ENCODE assay signal across 9 cellular contexts in genomic region chr12:75481774-75482173, GRCh38. TPM values are rescaled to one million over a fixed set of nuclear protein-coding genes. Genes with fewer than 3 reads are reported as not detected.
A peak's percentile ranks its signal among the peaks of the same experiment; 100 is the strongest.
DNase-seq lines count a peak whose midpoint lies in the region; ATAC-seq, FAIRE-seq and TF ChIP-seq lines count a peak whose summit lies in the region.
"Had no signal": no experiment of that assay in that cellular context is flagged by ENCODE, and none has a peak within 500 bp of the region (broad histone marks: within the 10 kb centered on the region; RNA-seq: fewer than 3 reads in every experiment).

No MANE protein-coding gene starts in this region.

- no peaks in the 10 kb centered on the region for H3K36me3 ChIP-seq in right lobe of liver

- no peak for TF ChIP-seq POLR2A in right lobe of liver (IDR thresholded peaks at IDR 0.05)

- peak overlapping the region in 2 of 3 donors; percentile 30 to 42 for H3K27ac ChIP-seq in right lobe of liver

- H3K4me3 ChIP-seq in right lobe of liver: peak overlapping the region; percentile 17 to 31 (median 17)

- peak; percentile 70 for FAIRE-seq in GM19239 (lab: Jason Lieb, UNC)

- H3K4me1 Mint-ChIP-seq in activated naive CD8-positive, alpha-beta T cell (ENCODE audit: low read depth): peaks cover 93% of the 10 kb centered on the region

- TF ChIP-seq CTCF in right lobe of liver (IDR thresholded peaks at IDR 0.05): no peak

- peak overlapping the region; percentile 97 for H3K27ac Mint-ChIP-seq in activated naive CD8-positive, alpha-beta T cell

- WGBS in right lobe of liver (ENCODE audit: insufficient coverage, low coverage, low lambda C conversion rate, missing lambda C conversion rate): 39% methylated on average over 4 of the region's 4 CpGs

- ATAC-seq in right lobe of liver: no peak
- ATAC-seq in HG02678 (IDR thresholded peaks at IDR 0.05; ENCODE audit: unreplicated experiment): no peak

- no peaks in the 10 kb centered on the region for H3K4me1 ChIP-seq in right lobe of liver

- no peaks in the 10 kb centered on the region for H3K9me3 Mint-ChIP-seq in activated naive CD8-positive, alpha-beta T cell (ENCODE audit: low read depth)

- no peaks in the 10 kb centered on the region for H3K27me3 Mint-ChIP-seq in activated naive CD8-positive, alpha-beta T cell

- DNase-seq in A172 (ENCODE audit: low spot score) (peak; percentile 12), GM19239 (ENCODE audit: insufficient read length, low spot score) (no peak), right lobe of liver (no peak), NCI-H526 (lab: John Stamatoyannopoulos, UW) (no peak), NCI-H2227 treated with DMSO at 0.1 percent for 48 hours (lab: John Stamatoyannopoulos, UW) (no peak), GM19240 (ENCODE audit: insufficient read length, low spot score) (no peak)
- DNase-seq: NCI-H1092 treated with DMSO at 0.1 percent for 48 hours had no signal

- peaks cover 9% of the 10 kb centered on the region for H3K36me3 Mint-ChIP-seq in activated naive CD8-positive, alpha-beta T cell

- intact Hi-C loops in right lobe of liver (cut with DNase I): no loop called here

- no peaks in the 10 kb centered on the region for H3K9me3 ChIP-seq in right lobe of liver

- peak overlapping the region; percentile 90 for H3K4me3 Mint-ChIP-seq in activated naive CD8-positive, alpha-beta T cell

- H3K27me3 ChIP-seq in right lobe of liver: no peaks in the 10 kb centered on the region

RNA-seq across cellular contexts. Expression of gene GLIPR1, which starts 1.2 kb away (rescaled TPM):
- 13.3 and 20.2 TPM in 2 replicates for total RNA-seq in A172 (2014; rRNA removed; shearing (Covaris generic))
- total RNA-seq in right lobe of liver: 10 to 100 TPM in 1 of 6 experiments, 1 to 10 TPM in 5; 3.4 to 16.2 (median 4.0) TPM

RNA-seq across cellular contexts. Expression of gene KRR1, which starts 29.6 kb away (rescaled TPM):
- total RNA-seq in A172 (2014; rRNA removed; shearing (Covaris generic)): 56.5 and 64.7 TPM in 2 replicates
- total RNA-seq in right lobe of liver: 10 to 100 TPM; 14.1 to 25.3 (median 20.3) TPM
